Comparison of ENCODE assay signal across 21 cellular contexts in the genomic region with DNA sequence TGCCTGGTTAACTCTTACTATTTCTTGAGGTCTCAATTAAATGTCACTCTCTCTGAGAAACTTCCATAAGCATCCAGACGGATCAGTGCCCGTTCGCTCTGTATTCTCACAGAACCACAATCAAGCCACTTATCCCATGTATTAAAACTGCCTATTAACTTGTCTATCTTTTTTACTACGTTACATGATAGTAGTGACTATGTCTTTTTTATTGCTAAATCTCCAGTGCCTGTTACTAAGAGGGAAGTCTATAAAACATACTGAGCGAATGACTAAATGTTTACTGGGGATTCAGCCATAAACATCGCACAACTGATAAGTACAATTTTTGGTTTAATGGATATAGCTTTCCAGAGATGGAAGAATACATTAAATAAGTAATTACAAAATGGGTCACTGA.
"Had no signal": no experiment of that assay in that cellular context is flagged by ENCODE, and none has a peak within 500 bp of the region (broad histone marks: within the 10 kb centered on the region; RNA-seq: fewer than 3 reads in every experiment).

No MANE protein-coding gene starts in this region.

- H3K4me3 ChIP-seq: coronary artery, dorsolateral prefrontal cortex, esophagus muscularis mucosa, gastroesophageal sphincter, heart left ventricle, hepatocyte, left lung, lower lobe of right lung had no signal

- H3K4me2 ChIP-seq: hepatocyte had no signal

- H3K27me3 ChIP-seq: esophagus muscularis mucosa, foreskin keratinocyte, gastroesophageal sphincter, heart left ventricle, hepatocyte, left lung had no signal

- H3K36me3 ChIP-seq: esophagus muscularis mucosa, gastroesophageal sphincter, heart left ventricle, left lung, lower lobe of right lung had no signal

- H3K9me3 ChIP-seq: esophagus muscularis mucosa, gastroesophageal sphincter, left lung, lower lobe of right lung had no signal

- H3K4me1 ChIP-seq: esophagus muscularis mucosa, foreskin keratinocyte, gastroesophageal sphincter, heart left ventricle, left lung, lower lobe of right lung had no signal

- DNase-seq: dermis blood vessel endothelial cell; dorsolateral prefrontal cortex; effector CD4-positive, alpha-beta T cell; effector memory CD4-positive, alpha-beta T cell; foreskin keratinocyte; heart left ventricle; hypothalamus; immature natural killer cell; islet precursor cell; kidney; kidney glomerular epithelial cell; left cardiac atrium; left lung; left ventricle myocardium superior; lower lobe of right lung; mesenchymal stem cell; naive thymus-derived CD4-positive, alpha-beta T cell had no signal

- H3K27ac ChIP-seq: coronary artery, dorsolateral prefrontal cortex, esophagus muscularis mucosa, foreskin keratinocyte, gastroesophageal sphincter, heart left ventricle, hepatocyte, left lung, lower lobe of right lung had no signal

- H3K79me2 ChIP-seq: hepatocyte had no signal

- H2AFZ ChIP-seq: hepatocyte had no signal
